ENCODE assay signal across 18 cellular contexts in genomic region chr2:7539760-7540159, GRCh38.
DNase-seq lines count a peak whose midpoint lies in the region; TF ChIP-seq lines count a peak whose summit lies in the region.
"Had no signal": no experiment of that assay in that cellular context is flagged by ENCODE, and none has a peak within 500 bp of the region (broad histone marks: within the 10 kb centered on the region; RNA-seq: fewer than 3 reads in every experiment).

No MANE protein-coding gene starts in this region.

- H3K9me2 ChIP-seq in GM23248 (ENCODE audit: insufficient read depth): 0 out of 2 replicates have a peak, but pooled peaks cover 3% of the 10 kb centered on the region

- H3K79me2 ChIP-seq in GM23248 (ENCODE audit: insufficient read depth): no peaks in the 10 kb centered on the region

- no peak overlapping the region for H3K4me2 ChIP-seq in GM23248 (ENCODE audit: unreplicated experiment)

- no peak overlapping the region for H3K27ac ChIP-seq in GM23248
- H3K27ac ChIP-seq: C4-2B, tibial artery had no signal

- H3K9me3 Mint-ChIP-seq in neural crest cell: peaks cover 6% of the 10 kb centered on the region
- H3K9me3 Mint-ChIP-seq: stimulated activated memory B cell treated with anti-CD40 and anti-IgM and Interleukin-4, amounts not matched to agents 10 μg/mL and 1 μg/mL and 100 μg/mL, for 72 hours had no signal

- H2AFZ ChIP-seq in GM23248: no peak overlapping the region

- H3K4me1 ChIP-seq in GM23248 (ENCODE audit: insufficient read depth): no peaks in the 10 kb centered on the region
- H3K4me1 ChIP-seq: tibial artery had no signal

- H3K9ac ChIP-seq in GM23248: no peak overlapping the region

- H3F3A ChIP-seq in GM23248 (ENCODE audit: insufficient read depth): no peaks in the 10 kb centered on the region

- peak overlapping the region; percentile 78 for H3K27ac Mint-ChIP-seq in neural crest cell (ENCODE audit: unreplicated experiment)
- H3K27ac Mint-ChIP-seq: mesothelial cell of epicardium; stimulated activated memory B cell treated with anti-CD40 and anti-IgM and Interleukin-4, amounts not matched to agents 10 μg/mL and 1 μg/mL and 100 μg/mL, for 72 hours had no signal

- WGBS in GM23248 (ENCODE audit: low coverage in 1 of 2, low lambda C conversion rate in 2 of 2, missing lambda C conversion rate in 2 of 2), 2 experiments: 64 to 70% methylated on average over 5 of the region's 5 CpGs

- H3K4me3 ChIP-seq in GM23248 (no peak overlapping the region), astrocyte of the spinal cord (ENCODE audit: low read depth, low read length) (no peak overlapping the region)
- H3K4me3 ChIP-seq: tibial artery had no signal

- no peaks in the 10 kb centered on the region for H3K36me3 ChIP-seq in GM23248 (ENCODE audit: low read depth)
- H3K36me3 ChIP-seq: tibial artery had no signal

- H3K4me3 Mint-ChIP-seq in neural crest cell: no peak overlapping the region
- H3K4me3 Mint-ChIP-seq: mesothelial cell of epicardium; stimulated activated memory B cell treated with anti-CD40 and anti-IgM and Interleukin-4, amounts not matched to agents 10 μg/mL and 1 μg/mL and 100 μg/mL, for 72 hours had no signal

- no peaks in the 10 kb centered on the region for H3K9me3 ChIP-seq in GM23248 (ENCODE audit: low read depth)
- H3K9me3 ChIP-seq: tibial artery had no signal

- in situ Hi-C loops in GM23248 (cut with MboI): no loop called here
- in situ Hi-C loops in astrocyte of the spinal cord (cut with HindIII; ENCODE audit: low sequenced_read_pairs): no loop called here

- H4K20me1 ChIP-seq in GM23248 (ENCODE audit: insufficient read depth): no peaks in the 10 kb centered on the region

- no peaks in the 10 kb centered on the region for H3K27me3 Mint-ChIP-seq in neural crest cell (ENCODE audit: low read depth)

- H3K4me1 Mint-ChIP-seq in neural crest cell: no peaks in the 10 kb centered on the region
- H3K4me1 Mint-ChIP-seq: mesothelial cell of epicardium; stimulated activated memory B cell treated with anti-CD40 and anti-IgM and Interleukin-4, amounts not matched to agents 10 μg/mL and 1 μg/mL and 100 μg/mL, for 72 hours had no signal

- TF ChIP-seq CTCF in astrocyte of the spinal cord (IDR thresholded peaks at IDR 0.05; ENCODE audit: low read depth, low read length) (no peak), neural crest cell (conservative IDR thresholded peaks at IDR 0.05) (no peak)

- peaks cover 4% of the 10 kb centered on the region; the same call in 1 of the 2 replicates for H3K27me3 ChIP-seq in GM23248 (replicated peaks; ENCODE audit: insufficient read depth)

- peak; percentile 17 for DNase-seq in AG20443 (ENCODE audit: low spot score)
- peak; percentile 42 for DNase-seq in GM23248
- DNase-seq in astrocyte of the spinal cord (ENCODE audit: low read depth, low spot score): peak; percentile 94
- DNase-seq in neural crest cell (ENCODE audit: low read depth, low spot score): no peak
- DNase-seq in SIG-M5 treated with dmso at 0.1 percent for 504 hours (lab: John Stamatoyannopoulos, UW; ENCODE audit: unreplicated experiment): no peak
- no peak for DNase-seq in cortex of kidney (lab: John Stamatoyannopoulos, UW)
- DNase-seq in iPS-NIHi11 (ENCODE audit: low spot score): no peak
- no peak for DNase-seq in NCI-H187 (lab: John Stamatoyannopoulos, UW)
- DNase-seq: activated CD4-positive, alpha-beta T cell treated with anti-CD3 and anti-CD28 coated beads, Interleukin-2, amount 50 U/mL, for 1 hour; activated T-cell treated with anti-CD3 and anti-CD28 coated beads, Interleukin-2, amount 50 U/mL, for 48 hours; amygdala; hypothalamus; NCI-H146; NCI-H774; tibial artery had no signal

- H3K36me3 Mint-ChIP-seq in neural crest cell (ENCODE audit: low read depth): no peaks in the 10 kb centered on the region
- H3K36me3 Mint-ChIP-seq: mesothelial cell of epicardium; stimulated activated memory B cell treated with anti-CD40 and anti-IgM and Interleukin-4, amounts not matched to agents 10 μg/mL and 1 μg/mL and 100 μg/mL, for 72 hours had no signal

Comparison
In these comparisons a context has a peak if more than half of its experiments do, and no peak if none do; other contexts are left out.
1. DNase-seq: peak in AG20443 (single experiment), GM23248 (single experiment) and astrocyte of the spinal cord (single experiment); none in neural crest cell (single experiment), SIG-M5 treated with dmso at 0.1 percent for 504 hours (single experiment), cortex of kidney (single experiment), iPS-NIHi11 (single experiment) and NCI-H187 (0 of 2).